In the genomic region with DNA sequence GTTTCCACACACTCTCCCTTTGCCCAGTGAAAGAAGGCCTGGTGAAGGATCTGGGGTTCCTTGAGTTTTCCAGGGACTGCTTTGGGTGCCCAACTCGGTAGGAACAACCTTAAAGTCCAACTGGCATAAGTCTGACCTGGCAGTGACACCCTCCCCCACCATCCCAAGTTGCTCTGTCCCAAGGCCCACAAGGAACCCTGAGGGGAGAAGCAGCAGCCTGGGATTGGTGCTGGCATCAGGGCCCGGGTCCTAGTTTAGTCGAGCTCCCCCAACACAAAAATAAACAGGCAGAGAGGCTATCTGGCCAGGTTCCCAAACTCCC, we compare ENCODE assay signal across 9 cellular contexts. TPM values are rescaled to one million over a fixed set of nuclear protein-coding genes. Genes with fewer than 3 reads are reported as not detected.
DNase-seq lines count a peak whose midpoint lies in the region; ATAC-seq and TF ChIP-seq lines count a peak whose summit lies in the region.
"Had no signal": no experiment of that assay in that cellular context is flagged by ENCODE, and none has a peak within 500 bp of the region (broad histone marks: within the 10 kb centered on the region; RNA-seq: fewer than 3 reads in every experiment).

No MANE protein-coding gene starts in this region.

- intact Hi-C loops in activated CD8-positive, alpha-beta T cell treated with anti-CD3 and anti-CD28 coated beads for 36 hours (cut with micrococcal nuclease), result no loop called here

- H3K4me3 ChIP-seq in iPS-11a (ENCODE audit: low read depth, low read length), result peak overlapping the region; percentile 91

- TF ChIP-seq CTCF in HFFc6 (IDR thresholded peaks at IDR 0.05), result no peak
- TF ChIP-seq CTCF in activated CD8-positive, alpha-beta T cell treated with anti-CD3 and anti-CD28 coated beads for 36 hours (IDR thresholded peaks at IDR 0.05), result no peak

- H3K36me3 Mint-ChIP-seq in HFFc6 (ENCODE audit: low read depth), result peaks cover 22% of the 10 kb centered on the region
- H3K36me3 Mint-ChIP-seq in activated CD8-positive, alpha-beta T cell treated with anti-CD3 and anti-CD28 coated beads for 36 hours (ENCODE audit: low read depth), result peaks cover 36% of the 10 kb centered on the region
- H3K36me3 Mint-ChIP-seq in stimulated activated naive B cell treated with anti-CD40 and anti-IgM and Interleukin-4, amounts not matched to agents 10 μg/mL and 1 μg/mL and 100 μg/mL, for 72 hours, result peaks cover 17 to 26% of the 10 kb centered on the region in 2 donors

- peaks cover 58% of the 10 kb centered on the region for H3K4me1 Mint-ChIP-seq in HFFc6 (ENCODE audit: low read depth)
- peaks cover 50% of the 10 kb centered on the region for H3K4me1 Mint-ChIP-seq in activated CD8-positive, alpha-beta T cell treated with anti-CD3 and anti-CD28 coated beads for 36 hours (ENCODE audit: low read depth)
- peaks cover 43 to 67% of the 10 kb centered on the region in 2 donors for H3K4me1 Mint-ChIP-seq in stimulated activated naive B cell treated with anti-CD40 and anti-IgM and Interleukin-4, amounts not matched to agents 10 μg/mL and 1 μg/mL and 100 μg/mL, for 72 hours

- H3K27ac Mint-ChIP-seq in HFFc6, result peak overlapping the region; percentile 93
- H3K27ac Mint-ChIP-seq in activated CD8-positive, alpha-beta T cell treated with anti-CD3 and anti-CD28 coated beads for 36 hours, result peak overlapping the region; percentile 92
- H3K27ac Mint-ChIP-seq in stimulated activated naive B cell treated with anti-CD40 and anti-IgM and Interleukin-4, amounts not matched to agents 10 μg/mL and 1 μg/mL and 100 μg/mL, for 72 hours, result peak overlapping the region; percentile 96

- H3K4me3 Mint-ChIP-seq in HFFc6, result peak overlapping the region; percentile 97
- peak overlapping the region; percentile 97 for H3K4me3 Mint-ChIP-seq in activated CD8-positive, alpha-beta T cell treated with anti-CD3 and anti-CD28 coated beads for 36 hours
- peak overlapping the region; percentile 93 to 97 for H3K4me3 Mint-ChIP-seq in stimulated activated naive B cell treated with anti-CD40 and anti-IgM and Interleukin-4, amounts not matched to agents 10 μg/mL and 1 μg/mL and 100 μg/mL, for 72 hours

- H3K9me3 Mint-ChIP-seq in HFFc6, result no peaks in the 10 kb centered on the region
- no peaks in the 10 kb centered on the region for H3K9me3 Mint-ChIP-seq in activated CD8-positive, alpha-beta T cell treated with anti-CD3 and anti-CD28 coated beads for 36 hours
- no peaks in the 10 kb centered on the region for H3K9me3 Mint-ChIP-seq in stimulated activated naive B cell treated with anti-CD40 and anti-IgM and Interleukin-4, amounts not matched to agents 10 μg/mL and 1 μg/mL and 100 μg/mL, for 72 hours

- CTCF ChIA-PET in activated CD8-positive, alpha-beta T cell treated with anti-CD3 and anti-CD28 coated beads for 36 hours (lab: Charles Lee), result interaction anchor here (0.9 to 6.5 kb wide), 12 partner anchors 11 to 81 kb away, joined by 3 to 53 read pairs (median 4); a partner anchor contains a TSS

- DNase-seq in HFFc6, result no peak
- DNase-seq in activated CD8-positive, alpha-beta T cell treated with anti-CD3 and anti-CD28 coated beads for 36 hours, result no peak
- DNase-seq in stimulated activated naive B cell treated with anti-CD40 and anti-IgM and Interleukin-4, amounts not matched to agents 10 μg/mL and 1 μg/mL and 100 μg/mL, for 72 hours, result no peak
- DNase-seq in GOT3 (lab: John Stamatoyannopoulos, UW), result no peak
- DNase-seq: MV-4-11 had no signal

- ATAC-seq in activated CD8-positive, alpha-beta T cell treated with anti-CD3 and anti-CD28 coated beads for 36 hours, result no peak
- no peak for ATAC-seq in stimulated activated naive B cell treated with anti-CD40 and anti-IgM and Interleukin-4, amounts not matched to agents 10 μg/mL and 1 μg/mL and 100 μg/mL, for 72 hours (replicated peaks)
- no peak for ATAC-seq in GM21576 (IDR thresholded peaks at IDR 0.05; ENCODE audit: unreplicated experiment)
- no peak for ATAC-seq in HG02852 (IDR thresholded peaks at IDR 0.05; ENCODE audit: unreplicated experiment)

- H3K27me3 Mint-ChIP-seq in HFFc6 (ENCODE audit: insufficient read depth), result no peaks in the 10 kb centered on the region
- H3K27me3 Mint-ChIP-seq in activated CD8-positive, alpha-beta T cell treated with anti-CD3 and anti-CD28 coated beads for 36 hours, result no peaks in the 10 kb centered on the region
- no peaks in the 10 kb centered on the region for H3K27me3 Mint-ChIP-seq in stimulated activated naive B cell treated with anti-CD40 and anti-IgM and Interleukin-4, amounts not matched to agents 10 μg/mL and 1 μg/mL and 100 μg/mL, for 72 hours

- POLR2A ChIA-PET in activated CD8-positive, alpha-beta T cell treated with anti-CD3 and anti-CD28 coated beads for 36 hours (lab: Charles Lee), result interaction anchor here (0.7 to 4.5 kb wide), 7 partner anchors 8 to 129 kb away, joined by 3 to 31 read pairs (median 4); a partner anchor contains a TSS

RNA-seq across cellular contexts. Expression of a gene that starts 1.6 kb away (rescaled TPM):
- 10 to 100 TPM; 43.9 to 66.6 (median 48.4) TPM for total RNA-seq in HFFc6 (2021; fragmentation: NEBNext Ultra II Directional; extraction: Animal tissue kit (Norgen Biotek cat#: 25700))
- total RNA-seq in activated CD8-positive, alpha-beta T cell treated with anti-CD3 and anti-CD28 coated beads for 36 hours, result 10 to 100 TPM; 57.5 to 62.3 TPM

RNA-seq across cellular contexts. Expression of a gene that starts 10.8 kb away (rescaled TPM):
- 1 to 10 TPM in 1 of 6 experiments, under 1 TPM in 5; 0.60 to 1.6 (median 0.86) TPM for total RNA-seq in HFFc6 (2021; fragmentation: NEBNext Ultra II Directional; extraction: Animal tissue kit (Norgen Biotek cat#: 25700))
- total RNA-seq in activated CD8-positive, alpha-beta T cell treated with anti-CD3 and anti-CD28 coated beads for 36 hours, result 10 to 100 TPM; 18.5 to 19.8 TPM
- total RNA-seq: left colon had no signal

RNA-seq across cellular contexts. Expression of a gene that starts 35.6 kb away (rescaled TPM):
- under 1 TPM in 1 of 6 experiments, not detected in 5; 0.07 TPM for total RNA-seq in HFFc6 (2021; fragmentation: NEBNext Ultra II Directional; extraction: Animal tissue kit (Norgen Biotek cat#: 25700))
- under 1 TPM in 1 of 2 experiments, not detected in 1; 0.14 TPM for total RNA-seq in activated CD8-positive, alpha-beta T cell treated with anti-CD3 and anti-CD28 coated beads for 36 hours

RNA-seq across cellular contexts. Expression of a gene that starts 40.4 kb away (rescaled TPM):
- 10 to 100 TPM; 79.0 to 92.0 (median 83.3) TPM for total RNA-seq in HFFc6 (2021; fragmentation: NEBNext Ultra II Directional; extraction: Animal tissue kit (Norgen Biotek cat#: 25700))
- total RNA-seq in activated CD8-positive, alpha-beta T cell treated with anti-CD3 and anti-CD28 coated beads for 36 hours, result 10 to 100 TPM; 43.3 to 47.3 TPM

RNA-seq across cellular contexts. Expression of a gene that starts 51.6 kb away (rescaled TPM):
- total RNA-seq in HFFc6 (2021; fragmentation: NEBNext Ultra II Directional; extraction: Animal tissue kit (Norgen Biotek cat#: 25700)), result 10 to 100 TPM; 23.0 to 31.0 (median 26.2) TPM
- total RNA-seq in activated CD8-positive, alpha-beta T cell treated with anti-CD3 and anti-CD28 coated beads for 36 hours, result 10 to 100 TPM; 43.5 to 50.9 TPM

Comparison
In these comparisons a context has a peak if more than half of its experiments do, and no peak if none do; other contexts are left out.
1. RNA of a gene that starts 10.8 kb away (total RNA-seq): 18.5 to 19.8 TPM in activated CD8-positive, alpha-beta T cell treated with anti-CD3 and anti-CD28 coated beads for 36 hours; 0.60 to 1.6 TPM in HFFc6; every median in the first group is over 4 times any median in the second.
2. Peak in every context shown above with its lines, with median percentiles within 50 percentile points of each other: H3K27ac Mint-ChIP-seq and H3K4me3 Mint-ChIP-seq.